ENCODE assay signal across 8 cellular contexts in genomic region chr14:102927878-102928411, GRCh38. TPM values are rescaled to one million over a fixed set of nuclear protein-coding genes. Genes with fewer than 3 reads are reported as not detected.
DNase-seq lines count a peak whose midpoint lies in the region; ATAC-seq and TF ChIP-seq lines count a peak whose summit lies in the region.

No MANE protein-coding gene starts in this region.

- peak overlapping the region; percentile 14 for H3K27ac ChIP-seq in KOPT-K1 (ENCODE audit: low read depth, low read length, poor library complexity, severe bottlenecking)
- peak overlapping the region; percentile 51 for H3K27ac ChIP-seq in epithelial cell of prostate
- no peak overlapping the region for H3K27ac ChIP-seq in ovary

- H3K36me3 ChIP-seq in KOPT-K1 (ENCODE audit: insufficient read depth, low read length) (no peaks in the 10 kb centered on the region), ovary (no peaks in the 10 kb centered on the region)

- H3K9me3 ChIP-seq in KOPT-K1 (ENCODE audit: insufficient read depth, low read length, poor library complexity, severe bottlenecking): no peaks in the 10 kb centered on the region
- no peaks in the 10 kb centered on the region for H3K9me3 ChIP-seq in ovary

- no peak for DNase-seq in epithelial cell of prostate (ENCODE audit: low read depth, low spot score)
- DNase-seq in ovary: no peak
- no peak for DNase-seq in epidermal melanocyte (ENCODE audit: insufficient read length, low spot score)
- no peak for DNase-seq in NCI-H1694 (lab: John Stamatoyannopoulos, UW)
- no peak for DNase-seq in foreskin melanocyte

- H3K4me3 ChIP-seq in ovary: peak overlapping the region; percentile 27

- intact Hi-C loops in ovary (cut with DNase I): loop anchor here in 2 of 4 donors (10.0 kb wide), 2 partner anchors 233 to 403 kb away; no protein-coding TSS in a partner anchor

- H3K4me1 ChIP-seq in ovary (ENCODE audit: insufficient read depth): peaks cover 16% of the 10 kb centered on the region

- no peak for TF ChIP-seq CTCF in ovary (IDR thresholded peaks at IDR 0.05)

- no peaks in the 10 kb centered on the region for H3K27me3 ChIP-seq in ovary

- 22 to 39% (median 33%) methylated on average over 29 to 35 of the region's 35 CpGs for WGBS in ovary, 3 donors

- ATAC-seq in GM18511 (IDR thresholded peaks at IDR 0.05; ENCODE audit: unreplicated experiment) (peak; percentile 8), GM18870 (IDR thresholded peaks at IDR 0.05; ENCODE audit: unreplicated experiment) (no peak)

- TF ChIP-seq EP300 in ovary (IDR thresholded peaks at IDR 0.05): no peak

- no peak for TF ChIP-seq POLR2A in ovary (IDR thresholded peaks at IDR 0.05)

RNA-seq across cellular contexts. Expression of gene AMN, which starts 5.5 kb away (rescaled TPM):
- 1 to 10 TPM in 3 of 7 donors, under 1 TPM in 4; 0.10 to 4.6 (median 0.71) TPM for total RNA-seq in ovary
- under 1 TPM in 1 of 2 donors, not detected in 1; 0.47 TPM for polyA plus RNA-seq in ovary

Comparison
In these comparisons a context has a peak if more than half of its experiments do, and no peak if none do; other contexts are left out.
1. H3K27ac ChIP-seq: peak in KOPT-K1 (single experiment) and epithelial cell of prostate (single experiment); none in ovary (0 of 2).